ENCODE assay signal across 1 cellular context in genomic region chr5:56814963-56815656, GRCh38.
TF ChIP-seq lines count a peak whose summit lies in the region.

MAP3K1 (plus strand) TSS chr5:56815549; CDS start chr5:56815574, 25 bp downstream.

TF ChIP-seq in HepG2, 621 proteins besides CTCF, POLR2A, EP300 and RAD21 (continued from another document and continues in another):
- no peak for TF ChIP-seq ZBTB4 (CRISPR knock-in tag; IDR thresholded peaks at IDR 0.05; ENCODE audit: borderline replicate concordance)
- no peak for TF ChIP-seq TERF1 (CRISPR knock-in tag; IDR thresholded peaks at IDR 0.05)
- TF ChIP-seq DMAP1 (CRISPR knock-in tag; IDR thresholded peaks at IDR 0.05): 0 out of 2 replicates have a peak, but pooled peaks have one; percentile 23
- no peak for TF ChIP-seq ZNF513 (CRISPR knock-in tag; conservative IDR thresholded peaks at IDR 0.05)
- TF ChIP-seq THAP7 (CRISPR knock-in tag; IDR thresholded peaks at IDR 0.05): 0 out of 2 replicates have a peak, but pooled peaks have one; percentile 17
- no peak for TF ChIP-seq DZIP1 (CRISPR knock-in tag; IDR thresholded peaks at IDR 0.05)
- no peak for TF ChIP-seq SMARCE1 (IDR thresholded peaks at IDR 0.05; ENCODE audit: borderline replicate concordance)
- no peak for TF ChIP-seq ZNF430 (CRISPR knock-in tag; IDR thresholded peaks at IDR 0.05)
- TF ChIP-seq ZFP36 (IDR thresholded peaks at IDR 0.05; ENCODE audit: borderline replicate concordance, low read depth, low read length, partially characterized antibody): no peak
- no peak for TF ChIP-seq DNMT3B (CRISPR knock-in tag; conservative IDR thresholded peaks at IDR 0.05)
- TF ChIP-seq HES4 (CRISPR knock-in tag; IDR thresholded peaks at IDR 0.05; ENCODE audit: borderline replicate concordance): 0 out of 2 replicates have a peak, but pooled peaks have one; percentile 23
- peak; percentile 61 for TF ChIP-seq ZEB1 (IDR thresholded peaks at IDR 0.05; ENCODE audit: insufficient replicate concordance, low read depth)
- TF ChIP-seq BRCA1 (CRISPR knock-in tag; IDR thresholded peaks at IDR 0.05): 0 out of 2 replicates have a peak, but pooled peaks have one; percentile 31
- peak; percentile 82; the same call in 1 of the 2 replicates for TF ChIP-seq KDM5B (CRISPR knock-in tag; IDR thresholded peaks at IDR 0.05; ENCODE audit: borderline replicate concordance)
- TF ChIP-seq BHLHE40 (IDR thresholded peaks at IDR 0.05; ENCODE audit: low read length): peak; percentile 64; the same call in 1 of the 2 replicates
- 0 out of 2 replicates have a peak, but pooled peaks have one; percentile 11 for TF ChIP-seq HNF4A (CRISPR knock-in tag; IDR thresholded peaks at IDR 0.05)
- no peak for TF ChIP-seq ZNF800 (CRISPR knock-in tag; IDR thresholded peaks at IDR 0.05)
- peak; percentile 64 for TF ChIP-seq RBFOX2 (IDR thresholded peaks at IDR 0.05; ENCODE audit: low read depth, low read length)
- TF ChIP-seq ZBTB40 (IDR thresholded peaks at IDR 0.05): no peak
- 0 out of 2 replicates have a peak, but pooled peaks have one; percentile 9 for TF ChIP-seq ZBTB40 (CRISPR knock-in tag; IDR thresholded peaks at IDR 0.05)
- TF ChIP-seq ZNF317 (CRISPR knock-in tag; IDR thresholded peaks at IDR 0.05): no peak
- no peak for TF ChIP-seq SNAI1 (CRISPR knock-in tag; IDR thresholded peaks at IDR 0.05; ENCODE audit: borderline replicate concordance)
- no peak for TF ChIP-seq ZNF282 (IDR thresholded peaks at IDR 0.05; ENCODE audit: partially characterized antibody)
- TF ChIP-seq TGIF2 (CRISPR knock-in tag; IDR thresholded peaks at IDR 0.05): peak; percentile 16; the same call in 1 of the 2 replicates
- no peak for TF ChIP-seq DDIT3 (CRISPR knock-in tag; IDR thresholded peaks at IDR 0.05)
- TF ChIP-seq MAX (IDR thresholded peaks at IDR 0.05): peak; percentile 56; the same call in 1 of the 2 replicates
- TF ChIP-seq MYPOP (CRISPR knock-in tag; IDR thresholded peaks at IDR 0.05): peak; percentile 85; the same call in 1 of the 2 replicates
- no peak for TF ChIP-seq ZNF383 (CRISPR knock-in tag; IDR thresholded peaks at IDR 0.05; ENCODE audit: borderline replicate concordance)
- no peak for TF ChIP-seq ZNF207 (IDR thresholded peaks at IDR 0.05; ENCODE audit: borderline replicate concordance)
- TF ChIP-seq FOXA3 (CRISPR knock-in tag; IDR thresholded peaks at IDR 0.05): no peak
- TF ChIP-seq TBX2 (CRISPR knock-in tag; IDR thresholded peaks at IDR 0.05; ENCODE audit: borderline replicate concordance): peak; percentile 40
- peak; percentile 73 for TF ChIP-seq MAZ (IDR thresholded peaks at IDR 0.05; ENCODE audit: borderline replicate concordance, low read depth, low read length)
- TF ChIP-seq MAZ (CRISPR knock-in tag; IDR thresholded peaks at IDR 0.05; ENCODE audit: low read depth): peak; percentile 96
- 0 out of 2 replicates have a peak, but pooled peaks have one; percentile 3 for TF ChIP-seq TARDBP (CRISPR knock-in tag; IDR thresholded peaks at IDR 0.05)
- no peak; the same call in 1 of the 2 replicates for TF ChIP-seq ZBTB8A (CRISPR knock-in tag; IDR thresholded peaks at IDR 0.05; ENCODE audit: borderline replicate concordance, low read depth)
